In genomic region chr17:37187262-37187661, GRCh38 we compare ENCODE assay signal across 19 cellular contexts.
"Had no signal": no experiment of that assay in that cellular context is flagged by ENCODE, and none has a peak within 500 bp of the region (broad histone marks: within the 10 kb centered on the region; RNA-seq: fewer than 3 reads in every experiment).

No MANE protein-coding gene starts in this region.

- H3K4me1 Mint-ChIP-seq: activated CD4-positive, alpha-beta T cell treated with anti-CD3 and anti-CD28 coated beads for 36 hours; activated CD8-positive, alpha-beta memory T cell treated with anti-CD3 and anti-CD28 coated beads, Interleukin-2, amount 10 ng/mL, durations not matched to agents 7 days and 5 days; activated naive CD4-positive, alpha-beta T cell treated with anti-CD3 and anti-CD28 coated beads, Interleukin-2, amount 10 ng/mL, durations not matched to agents 7 days and 5 days; activated naive CD8-positive, alpha-beta T cell treated with anti-CD3 and anti-CD28 coated beads, Interleukin-2, amount 50 U/mL, for 24 hours had no signal

- H3K27me3 ChIP-seq: ascending aorta, right atrium auricular region, tibial artery had no signal

- DNase-seq: activated CD4-positive, alpha-beta memory T cell treated with anti-CD3 and anti-CD28 coated beads for 36 hours; activated CD4-positive, alpha-beta T cell treated with anti-CD3 and anti-CD28 coated beads for 36 hours; activated CD8-positive, alpha-beta memory T cell treated with anti-CD3 and anti-CD28 coated beads, Interleukin-2, amount 10 ng/mL, durations not matched to agents 7 days and 5 days; activated naive CD4-positive, alpha-beta T cell treated with anti-CD3 and anti-CD28 coated beads, Interleukin-2, amount 10 ng/mL, durations not matched to agents 7 days and 5 days; activated naive CD8-positive, alpha-beta T cell treated with anti-CD3 and anti-CD28 coated beads, Interleukin-2, amount 50 U/mL, for 24 hours; activated T-cell treated with anti-CD3 and anti-CD28 coated beads, Interleukin-2, amount 50 U/mL, for 24 hours; dermis blood vessel endothelial cell; effector memory CD8-positive, alpha-beta T cell; kidney glomerular epithelial cell; left ventricle myocardium inferior; mammary epithelial cell; stimulated activated CD4-positive, alpha-beta T cell treated with anti-CD3 and anti-CD28 coated beads, Interleukin-2, amount 100 ng/mL, for 24 hours; stimulated activated naive CD8-positive, alpha-beta T cell treated with anti-CD3 and anti-CD28 coated beads, Interleukin-15, Interleukin-2, amounts not matched to agents 100 U/mL and 50 U/mL, for 24 hours; substantia nigra; T-helper 2 cell; tibial artery had no signal

- H3K9me3 ChIP-seq: ascending aorta, left ventricle myocardium inferior, prostate gland, right atrium auricular region, tibial artery had no signal

- H3K4me3 ChIP-seq: ascending aorta, left ventricle myocardium inferior, prostate gland, right atrium auricular region, tibial artery had no signal

- H3K9me3 Mint-ChIP-seq: activated CD4-positive, alpha-beta memory T cell treated with anti-CD3 and anti-CD28 coated beads for 36 hours; activated naive CD4-positive, alpha-beta T cell treated with anti-CD3 and anti-CD28 coated beads, Interleukin-2, amount 10 ng/mL, durations not matched to agents 7 days and 5 days; activated naive CD8-positive, alpha-beta T cell treated with anti-CD3 and anti-CD28 coated beads, Interleukin-2, amount 50 U/mL, for 24 hours; activated T-cell treated with anti-CD3 and anti-CD28 coated beads, Interleukin-2, amount 50 U/mL, for 24 hours; effector memory CD8-positive, alpha-beta T cell had no signal

- H3K27ac ChIP-seq: ascending aorta, left ventricle myocardium inferior, right atrium auricular region, tibial artery had no signal

- ATAC-seq: activated CD4-positive, alpha-beta T cell treated with anti-CD3 and anti-CD28 coated beads for 36 hours; activated CD8-positive, alpha-beta memory T cell treated with anti-CD3 and anti-CD28 coated beads, Interleukin-2, amount 10 ng/mL, durations not matched to agents 7 days and 5 days; activated naive CD8-positive, alpha-beta T cell treated with anti-CD3 and anti-CD28 coated beads, Interleukin-2, amount 50 U/mL, for 24 hours; effector memory CD8-positive, alpha-beta T cell; stimulated activated naive CD8-positive, alpha-beta T cell treated with anti-CD3 and anti-CD28 coated beads, Interleukin-15, Interleukin-2, amounts not matched to agents 100 U/mL and 50 U/mL, for 24 hours had no signal

- H3K4me1 ChIP-seq: ascending aorta, left ventricle myocardium inferior, right atrium auricular region, tibial artery had no signal

- H3K27ac Mint-ChIP-seq: activated CD4-positive, alpha-beta memory T cell treated with anti-CD3 and anti-CD28 coated beads for 36 hours; activated CD4-positive, alpha-beta T cell treated with anti-CD3 and anti-CD28 coated beads for 36 hours; activated CD8-positive, alpha-beta memory T cell treated with anti-CD3 and anti-CD28 coated beads, Interleukin-2, amount 10 ng/mL, durations not matched to agents 7 days and 5 days; activated naive CD4-positive, alpha-beta T cell treated with anti-CD3 and anti-CD28 coated beads, Interleukin-2, amount 10 ng/mL, durations not matched to agents 7 days and 5 days; activated naive CD8-positive, alpha-beta T cell treated with anti-CD3 and anti-CD28 coated beads, Interleukin-2, amount 50 U/mL, for 24 hours; effector memory CD8-positive, alpha-beta T cell had no signal

- H3K27me3 Mint-ChIP-seq: activated CD4-positive, alpha-beta memory T cell treated with anti-CD3 and anti-CD28 coated beads for 36 hours; activated CD4-positive, alpha-beta T cell treated with anti-CD3 and anti-CD28 coated beads for 36 hours; activated CD8-positive, alpha-beta memory T cell treated with anti-CD3 and anti-CD28 coated beads, Interleukin-2, amount 10 ng/mL, durations not matched to agents 7 days and 5 days; activated naive CD4-positive, alpha-beta T cell treated with anti-CD3 and anti-CD28 coated beads, Interleukin-2, amount 10 ng/mL, durations not matched to agents 7 days and 5 days; activated naive CD8-positive, alpha-beta T cell treated with anti-CD3 and anti-CD28 coated beads, Interleukin-2, amount 50 U/mL, for 24 hours; activated T-cell treated with anti-CD3 and anti-CD28 coated beads, Interleukin-2, amount 50 U/mL, for 24 hours; effector memory CD8-positive, alpha-beta T cell had no signal

- H3K36me3 ChIP-seq: prostate gland had no signal

- H3K4me3 Mint-ChIP-seq: activated CD4-positive, alpha-beta memory T cell treated with anti-CD3 and anti-CD28 coated beads for 36 hours; activated CD4-positive, alpha-beta T cell treated with anti-CD3 and anti-CD28 coated beads for 36 hours; activated CD8-positive, alpha-beta memory T cell treated with anti-CD3 and anti-CD28 coated beads, Interleukin-2, amount 10 ng/mL, durations not matched to agents 7 days and 5 days; activated naive CD4-positive, alpha-beta T cell treated with anti-CD3 and anti-CD28 coated beads, Interleukin-2, amount 10 ng/mL, durations not matched to agents 7 days and 5 days; activated naive CD8-positive, alpha-beta T cell treated with anti-CD3 and anti-CD28 coated beads, Interleukin-2, amount 50 U/mL, for 24 hours; activated T-cell treated with anti-CD3 and anti-CD28 coated beads, Interleukin-2, amount 50 U/mL, for 24 hours; effector memory CD8-positive, alpha-beta T cell had no signal
